ENCODE assay signal across 3 cellular contexts in the genomic region with DNA sequence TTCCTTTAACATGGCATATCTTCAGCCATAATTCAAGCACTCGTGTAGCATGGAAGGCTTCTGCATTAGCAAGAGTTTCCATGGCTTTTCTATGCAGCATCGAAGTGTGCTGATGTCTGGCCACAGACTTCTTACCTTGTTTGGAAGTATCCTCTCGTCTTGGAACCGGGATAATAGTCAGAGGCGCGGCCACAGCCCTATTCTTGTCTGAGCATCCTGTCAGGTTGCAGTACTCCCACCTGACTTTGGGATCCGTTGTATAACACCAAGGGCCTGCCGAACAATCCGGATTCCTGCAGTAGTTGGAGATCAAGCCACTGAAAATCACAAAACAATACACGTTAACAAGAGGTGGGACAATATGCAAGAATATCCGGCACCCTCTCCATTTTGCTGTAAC.
"Had no signal": no experiment of that assay in that cellular context is flagged by ENCODE, and none has a peak within 500 bp of the region (broad histone marks: within the 10 kb centered on the region; RNA-seq: fewer than 3 reads in every experiment).

No MANE protein-coding gene starts in this region.

- ATAC-seq: GM12878 had no signal

- DNase-seq: GDM1, GF-D8 had no signal

- H3K4me3 ChIP-seq: GM12878 had no signal
